ENCODE assay signal across 19 cellular contexts in the genomic region with DNA sequence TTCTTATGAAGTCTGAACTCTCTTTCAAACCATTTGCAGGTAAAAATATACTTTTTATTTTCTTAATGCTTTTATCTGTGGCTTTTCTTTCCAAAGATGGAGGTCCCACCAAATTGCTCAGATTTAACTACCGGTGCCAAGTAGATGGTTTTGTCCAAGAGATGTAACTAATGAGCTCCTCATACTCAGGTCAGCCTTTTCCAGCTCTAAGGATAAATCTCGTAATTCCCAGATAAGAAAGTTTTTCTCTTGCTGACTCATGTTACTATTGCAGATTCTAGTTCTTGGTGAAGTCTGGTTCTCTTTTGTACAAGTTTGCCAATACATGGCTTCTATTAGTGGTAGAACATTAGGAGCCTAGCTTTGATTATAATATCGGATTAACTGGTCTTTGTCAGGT.
DNase-seq lines count a peak whose midpoint lies in the region; ATAC-seq and TF ChIP-seq lines count a peak whose summit lies in the region.
"Had no signal": no experiment of that assay in that cellular context is flagged by ENCODE, and none has a peak within 500 bp of the region (broad histone marks: within the 10 kb centered on the region; RNA-seq: fewer than 3 reads in every experiment).

No MANE protein-coding gene starts in this region.

- TF ChIP-seq CTCF in fibroblast of pulmonary artery (IDR thresholded peaks at IDR 0.05; ENCODE audit: low read length, missing control alignments) (no peak), retinal pigment epithelial cell (conservative IDR thresholded peaks at IDR 0.05; ENCODE audit: low read depth, low read length) (no peak)

- peak; percentile 87 for DNase-seq in amniotic epithelial cell (ENCODE audit: low read depth)
- peak; percentile 20 for DNase-seq in fibroblast of pulmonary artery (ENCODE audit: low read depth)
- DNase-seq in retinal pigment epithelial cell (ENCODE audit: low read depth): peak; percentile 45
- DNase-seq in putamen (ENCODE audit: low spot score): no peak
- DNase-seq in SHP77 treated with DMSO at 0.1 percent for 48 hours (lab: John Stamatoyannopoulos, UW): no peak
- DNase-seq: ACHN; BE2C; C1 segment of cervical spinal cord; CD4-positive, CD25-positive, alpha-beta regulatory T cell; CD8-positive, alpha-beta memory T cell; COR-L47; DMS 273 treated with DMSO at 0.1 percent for 48 hours; DMS53; DND-41; EL; HCEC 1CT had no signal

- ATAC-seq in HG03354 (IDR thresholded peaks at IDR 0.05; ENCODE audit: poor library complexity, severe bottlenecking, unreplicated experiment): no peak
- ATAC-seq: GM12878, HepG2 had no signal

- H3K4me3 ChIP-seq in fibroblast of pulmonary artery (replicated peaks; ENCODE audit: low read depth, low read length) (no peak overlapping the region), retinal pigment epithelial cell (ENCODE audit: low read length) (no peak overlapping the region)
- H3K4me3 ChIP-seq: GM12878 had no signal

Comparison
In these comparisons a context has a peak if more than half of its experiments do, and no peak if none do; other contexts are left out.
1. DNase-seq: peak in amniotic epithelial cell (single experiment), fibroblast of pulmonary artery (single experiment) and retinal pigment epithelial cell (single experiment); none in putamen (single experiment) and SHP77 treated with DMSO at 0.1 percent for 48 hours (single experiment).